Comparison of ENCODE assay signal across 8 cellular contexts in the genomic region with DNA sequence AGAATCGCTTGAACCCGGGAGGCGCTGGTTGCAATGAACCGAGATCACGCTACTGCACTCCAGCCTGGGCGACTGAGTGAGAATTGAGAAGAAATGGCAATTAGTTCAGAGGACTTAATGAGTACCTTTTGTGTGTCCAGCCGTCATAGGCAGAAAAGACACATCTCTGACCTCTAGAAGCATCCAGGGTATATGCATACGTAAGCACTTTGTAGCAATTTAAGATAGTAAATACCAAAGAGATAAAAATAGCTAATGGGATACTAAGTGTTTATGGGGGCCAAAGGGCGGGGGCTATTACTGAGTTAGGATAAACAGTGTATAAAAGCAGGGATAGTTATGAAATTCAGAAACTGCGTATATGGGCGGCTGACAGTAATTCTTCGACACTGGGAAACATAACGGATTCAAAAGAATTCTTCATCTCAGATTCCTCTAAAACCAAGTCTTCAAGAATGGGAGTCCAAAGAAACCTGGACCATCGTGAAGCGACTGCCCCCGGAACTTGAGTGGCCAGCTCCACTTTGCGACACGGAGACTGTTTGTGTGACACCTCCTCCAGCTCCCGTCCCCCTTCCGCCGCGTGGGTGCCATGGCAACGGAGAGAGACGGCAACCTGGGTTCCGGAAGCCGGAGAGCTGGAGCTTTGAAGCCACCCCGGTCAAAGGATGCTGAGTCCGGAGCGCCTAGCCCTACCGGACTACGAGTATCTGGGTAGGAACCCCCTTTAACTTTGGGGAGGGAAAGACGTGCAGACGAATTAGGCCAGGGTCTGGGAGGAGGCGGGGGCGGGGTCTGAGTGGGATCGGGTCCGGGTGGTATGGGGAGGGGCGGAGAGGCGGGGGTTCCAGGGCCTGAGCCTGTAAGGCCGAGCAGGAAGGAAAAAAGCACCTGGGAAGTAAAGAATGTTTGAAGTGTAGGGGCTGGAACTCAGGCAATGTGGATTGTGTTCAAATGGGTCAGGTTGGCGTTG.
DNase-seq lines count a peak whose midpoint lies in the region; ATAC-seq and TF ChIP-seq lines count a peak whose summit lies in the region.

A gene with protein sequence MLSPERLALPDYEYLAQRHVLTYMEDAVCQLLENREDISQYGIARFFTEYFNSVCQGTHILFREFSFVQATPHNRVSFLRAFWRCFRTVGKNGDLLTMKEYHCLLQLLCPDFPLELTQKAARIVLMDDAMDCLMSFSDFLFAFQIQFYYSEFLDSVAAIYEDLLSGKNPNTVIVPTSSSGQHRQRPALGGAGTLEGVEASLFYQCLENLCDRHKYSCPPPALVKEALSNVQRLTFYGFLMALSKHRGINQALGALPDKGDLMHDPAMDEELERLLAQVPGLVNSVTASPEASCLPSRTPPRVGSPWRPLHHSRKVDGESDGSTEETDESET (plus strand): TSS at position 624 of the 973 bp plus-strand sequence. CDS start 45 bp downstream, at position 669.

- peak; percentile 52 for TF ChIP-seq POLR2A in GM18951 (IDR thresholded peaks at IDR 0.05; ENCODE audit: extremely low read depth, insufficient read depth, insufficient read length)

- in situ Hi-C loops in GM18951 (cut with MboI; ENCODE audit: low sequenced_read_pairs, unreplicated experiment) = no loop called here

- ATAC-seq in HG03342 (IDR thresholded peaks at IDR 0.05; ENCODE audit: unreplicated experiment) = peak; percentile 94

- peak; percentile 98 for DNase-seq in AG08395 (ENCODE audit: low spot score)
- DNase-seq in NCI-H446 (lab: John Stamatoyannopoulos, UW) = peak; percentile 89 to 96
- peak; percentile 94 for DNase-seq in activated CD4-positive, CD25-positive, alpha-beta regulatory T cell treated with anti-CD3 and anti-CD28 coated beads, Interleukin-2, amount 50 U/mL, for 72 hours
- DNase-seq in cerebellar cortex (ENCODE audit: low spot score) = peak; percentile 95
- peak; percentile 96 for DNase-seq in islet precursor cell
- peak; percentile 94 for DNase-seq in stimulated activated CD4-positive, alpha-beta T cell treated with anti-CD3 and anti-CD28 coated beads, Interleukin-12 subunit alpha, Interleukin-12 subunit beta, amount 100 ng/mL, for 4 hours

Comparison
In these comparisons a context has a peak if more than half of its experiments do, and no peak if none do; other contexts are left out.
1. Peak in every context shown above with its lines: DNase-seq and ATAC-seq.